In genomic region chr15:63379492-63380150, GRCh38 we compare ENCODE assay signal across 16 cellular contexts. TPM values are rescaled to one million over a fixed set of nuclear protein-coding genes. Genes with fewer than 3 reads are reported as not detected.
DNase-seq lines count a peak whose midpoint lies in the region; ATAC-seq and TF ChIP-seq lines count a peak whose summit lies in the region.
"Had no signal": no experiment of that assay in that cellular context is flagged by ENCODE, and none has a peak within 500 bp of the region (broad histone marks: within the 10 kb centered on the region; RNA-seq: fewer than 3 reads in every experiment).

No MANE protein-coding gene starts in this region.

- H3K4me1 ChIP-seq in PC-9 (replicated peaks; ENCODE audit: insufficient read depth) (peaks cover 32% of the 10 kb centered on the region), mesendoderm (ENCODE audit: control insufficient read depth, low read depth, low read length) (peaks cover 24% of the 10 kb centered on the region), transverse colon (peaks cover 5 to 45% (median 18%) of the 10 kb centered on the region in 4 donors)

- H3K18ac ChIP-seq in mesendoderm (ENCODE audit: low read length), result no peak overlapping the region

- H4K5ac ChIP-seq in mesendoderm (ENCODE audit: low read length), result peak overlapping the region; percentile 51

- no peak overlapping the region for H3K4me3 Mint-ChIP-seq in natural killer cell
- H3K4me3 Mint-ChIP-seq: activated CD4-positive, alpha-beta T cell treated with anti-CD3 and anti-CD28 coated beads for 36 hours; T-helper 17 cell had no signal

- H2BK5ac ChIP-seq in mesendoderm (ENCODE audit: low read length), result peak overlapping the region; percentile 38

- H2BK120ac ChIP-seq in mesendoderm (ENCODE audit: low read depth, low read length), result no peak overlapping the region

- no peaks in the 10 kb centered on the region for H4K20me1 ChIP-seq in PC-9 (ENCODE audit: insufficient read depth)

- TF ChIP-seq POLR2A in transverse colon (IDR thresholded peaks at IDR 0.05), result no peak

- H3K4me1 Mint-ChIP-seq in natural killer cell, result peaks cover 0 to 12% of the 10 kb centered on the region in 2 donors

- peak overlapping the region; percentile 75 for H3K23ac ChIP-seq in mesendoderm (ENCODE audit: low read length)

- H2AFZ ChIP-seq in PC-9, result 0 out of 2 replicates have a peak overlapping the region, but pooled peaks have one; percentile 53

- peak overlapping the region; percentile 52 for H3K9ac ChIP-seq in mesendoderm (ENCODE audit: low read length)

- no peaks in the 10 kb centered on the region for H3K9me3 ChIP-seq in PC-9 (ENCODE audit: insufficient read depth, low read depth)
- H3K9me3 ChIP-seq in transverse colon, result no peaks in the 10 kb centered on the region
- H3K9me3 ChIP-seq: Peyer's patch had no signal

- no peak for ATAC-seq in natural killer cell
- no peak for ATAC-seq in HG02763 (IDR thresholded peaks at IDR 0.05; ENCODE audit: unreplicated experiment)
- ATAC-seq: activated CD4-positive, alpha-beta T cell treated with anti-CD3 and anti-CD28 coated beads for 36 hours; T-helper 17 cell had no signal

- no peaks in the 10 kb centered on the region for H3K79me2 ChIP-seq in PC-9 (ENCODE audit: low read depth)
- peaks cover 8% of the 10 kb centered on the region for H3K79me2 ChIP-seq in mesendoderm (ENCODE audit: control insufficient read depth, insufficient read depth, low read length)

- H3K36me3 ChIP-seq in PC-9 (ENCODE audit: low read depth) (no peaks in the 10 kb centered on the region), mesendoderm (ENCODE audit: control insufficient read depth, insufficient read depth, low read length) (no peaks in the 10 kb centered on the region), transverse colon (no peaks in the 10 kb centered on the region)
- H3K36me3 ChIP-seq: Peyer's patch had no signal

- H3K79me1 ChIP-seq in mesendoderm (ENCODE audit: low read length), result peaks cover 2% of the 10 kb centered on the region

- H3K4ac ChIP-seq in mesendoderm (ENCODE audit: low read depth, low read length), result no peak overlapping the region

- H4K8ac ChIP-seq in mesendoderm (ENCODE audit: low read depth, low read length), result no peak overlapping the region

- WGBS in mesendoderm (ENCODE audit: extremely low coverage, insufficient coverage, low lambda C conversion rate), result no CpG with 5 or more reads among the region's 2 CpGs
- 69% methylated on average over 2 of the region's 2 CpGs; no CpG with 5 or more reads in 1 of the 2 donors for WGBS in transverse colon (ENCODE audit: low coverage in 1 of 2), 2 donors

- H3K4me2 ChIP-seq in PC-9 (peak overlapping the region; percentile 58), mesendoderm (ENCODE audit: low read length) (peak overlapping the region; percentile 32)

- CTCF ChIA-PET in PC-9 (lab: Charles Lee), result interaction anchor here (0.6 kb wide), 2 partner anchors 25 to 1306 kb away, joined by 3 read pairs; no protein-coding TSS in a partner anchor

- TF ChIP-seq CTCF in PC-9 (conservative IDR thresholded peaks at IDR 0.05), result no peak
- TF ChIP-seq CTCF in epithelial cell of esophagus (IDR thresholded peaks at IDR 0.05; ENCODE audit: insufficient read depth, low read depth, low read length, missing control alignments), result no peak
- TF ChIP-seq CTCF in transverse colon (IDR thresholded peaks at IDR 0.05), result no peak
- no peak for TF ChIP-seq CTCF in natural killer cell (IDR thresholded peaks at IDR 0.05)

- H3K36me3 Mint-ChIP-seq in natural killer cell, result no peaks in the 10 kb centered on the region

- POLR2A ChIA-PET in PC-9 (lab: Charles Lee; ENCODE audit: unreplicated experiment), result no interaction called here

- no peak for TF ChIP-seq EP300 in transverse colon (IDR thresholded peaks at IDR 0.05; ENCODE audit: low read depth)

- intact Hi-C loops in PC-9 (cut with micrococcal nuclease; ENCODE audit: unreplicated experiment) (no loop called here), transverse colon (cut with DNase I; ENCODE audit: low total_unique reads) (no loop called here), natural killer cell (cut with micrococcal nuclease) (no loop called here)

- H3K4me3 ChIP-seq in PC-9 (no peak overlapping the region), epithelial cell of esophagus (ENCODE audit: low read length) (peak overlapping the region; percentile 55), mesendoderm (ENCODE audit: low read length) (no peak overlapping the region), transverse colon (peak overlapping the region in 3 of 4 donors; percentile 50 to 64 (median 62))

- H3F3A ChIP-seq in PC-9 (ENCODE audit: insufficient read depth, low read depth), result peaks cover 12% of the 10 kb centered on the region; the same call in 1 of the 2 replicates

- H3K27me3 ChIP-seq in PC-9 (ENCODE audit: insufficient read depth, low read depth) (no peaks in the 10 kb centered on the region), mesendoderm (ENCODE audit: insufficient read depth, low read length, poor library complexity) (no peaks in the 10 kb centered on the region), transverse colon (peaks cover 17% of the 10 kb centered on the region)
- H3K27me3 ChIP-seq: Peyer's patch had no signal

- H3K27ac ChIP-seq in PC-9 (no peak overlapping the region), mesendoderm (ENCODE audit: low read depth, low read length) (no peak overlapping the region), transverse colon (peak overlapping the region; percentile 48 to 83 (median 77))
- H3K27ac ChIP-seq: coronary artery, HL-60 had no signal

- peaks cover 52 to 70% of the 10 kb centered on the region in 2 donors for H3K27me3 Mint-ChIP-seq in natural killer cell (ENCODE audit: low read depth in 2 of 2)

- H3K56ac ChIP-seq in mesendoderm (ENCODE audit: low read length), result peak overlapping the region; percentile 83

- in situ Hi-C loops in transverse colon (cut with MboI; ENCODE audit: low pct_ligation_motif_present in 1 of 4, low pct_unique_long_range_greater_than_20kb in 1 of 4, low sequenced_read_pairs in 3 of 4), result no loop called here

- H3K9me2 ChIP-seq in PC-9 (ENCODE audit: insufficient read depth), result no peaks in the 10 kb centered on the region

- DNase-seq in PC-9 (no peak), epithelial cell of esophagus (ENCODE audit: low read depth) (peak; percentile 41), mesendoderm (peak; percentile 54), transverse colon (no peak), natural killer cell (no peak)
- no peak for DNase-seq in central memory CD4-positive, alpha-beta T cell
- DNase-seq: activated CD4-positive, alpha-beta T cell treated with anti-CD3 and anti-CD28 coated beads for 36 hours; CD4-positive, alpha-beta T cell; HFFc6; NCI-H1694; NCI-H524; T-helper 17 cell had no signal

- H2BK15ac ChIP-seq in mesendoderm (replicated peaks; ENCODE audit: low read depth), result no peak overlapping the region

- H2AK5ac ChIP-seq in mesendoderm (ENCODE audit: low read length), result no peak overlapping the region

- no TSS peak for BruUV-seq in PC-9 (replicated peaks; lab: Mats Ljungman, UMichigan)

- no peaks in the 10 kb centered on the region for H3K9me3 Mint-ChIP-seq in natural killer cell
- H3K9me3 Mint-ChIP-seq: CD4-positive, alpha-beta T cell; HFFc6 had no signal

- H3K27ac Mint-ChIP-seq in natural killer cell, result no peak overlapping the region
- H3K27ac Mint-ChIP-seq: activated CD4-positive, alpha-beta T cell treated with anti-CD3 and anti-CD28 coated beads for 36 hours; CD4-positive, alpha-beta T cell; T-helper 17 cell had no signal

RNA-seq across cellular contexts. Expression of gene CA12, which starts 2.0 kb away (rescaled TPM):
- total RNA-seq in PC-9 (2021) (3.8 and 4.6 TPM in 2 replicates), transverse colon (100 to 1,000 TPM; 121 to 392 (median 329) TPM), natural killer cell (not detected)
- 5.9 TPM for polyA plus RNA-seq in mesendoderm (2013, experiment 1 of 2)
- polyA plus RNA-seq in mesendoderm (2013, experiment 2 of 2), result 5.5 TPM
- total RNA-seq: CD4-positive, alpha-beta T cell; T-helper 17 cell had no signal

Comparison
In these comparisons a context has a peak if more than half of its experiments do, and no peak if none do; other contexts are left out.
1. DNase-seq: peak in epithelial cell of esophagus (single experiment) and mesendoderm (single experiment); none in PC-9 (0 of 2), transverse colon (single experiment), natural killer cell (single experiment) and central memory CD4-positive, alpha-beta T cell (single experiment).
2. H3K27ac ChIP-seq: peak in transverse colon (4 of 4); none in PC-9 (single experiment) and mesendoderm (single experiment).
3. H3K4me3 ChIP-seq: peak in epithelial cell of esophagus (single experiment) and transverse colon (3 of 4); none in PC-9 (single experiment) and mesendoderm (single experiment).
4. RNA of gene CA12, which starts 2.0 kb away (total RNA-seq): 121 to 392 TPM in transverse colon; 3.8 to 4.6 TPM in PC-9 and not detected in natural killer cell; every median in the first group is over 10 times any median in the second.